In genomic region chr4:20408596-20408995, GRCh38 we compare ENCODE assay signal across 17 cellular contexts.
A peak's percentile ranks its signal among the peaks of the same experiment; 100 is the strongest.
DNase-seq lines count a peak whose midpoint lies in the region; ATAC-seq, FAIRE-seq and TF ChIP-seq lines count a peak whose summit lies in the region.
"Had no signal": no experiment of that assay in that cellular context is flagged by ENCODE, and none has a peak within 500 bp of the region (broad histone marks: within the 10 kb centered on the region; RNA-seq: fewer than 3 reads in every experiment).

No MANE protein-coding gene starts in this region.

- 50% methylated on average over 3 of the region's 3 CpGs; no CpG with 5 or more reads in 1 of the 2 donors for WGBS in gastroesophageal sphincter (ENCODE audit: low coverage in 1 of 2), 2 donors
- WGBS in small intestine, 3 donors, result 77 to 84% (median 81%) methylated on average over 3 of the region's 3 CpGs

- TF ChIP-seq EP300 in gastroesophageal sphincter (IDR thresholded peaks at IDR 0.05), result no peak

- H3K4me3 Mint-ChIP-seq in activated CD8-positive, alpha-beta T cell treated with anti-CD3 and anti-CD28 coated beads, Interleukin-2, amount 10 ng/mL, durations not matched to agents 7 days and 5 days, result no peak overlapping the region
- H3K4me3 Mint-ChIP-seq in activated CD8-positive, alpha-beta memory T cell treated with anti-CD3 and anti-CD28 coated beads, Interleukin-2, amount 10 ng/mL, durations not matched to agents 7 days and 5 days, result no peak overlapping the region
- H3K4me3 Mint-ChIP-seq: type B pancreatic cell, WTC11 had no signal

- H3K36me3 ChIP-seq in cardiac muscle cell (no peaks in the 10 kb centered on the region), ascending aorta (no peaks in the 10 kb centered on the region), gastroesophageal sphincter (no peaks in the 10 kb centered on the region), small intestine (ENCODE audit: control insufficient read depth in 2 of 2, insufficient read depth in 2 of 2, low read length in 2 of 2) (no peaks in the 10 kb centered on the region)
- H3K36me3 ChIP-seq: esophagus squamous epithelium, pancreas had no signal

- DNase-seq in cardiac muscle cell (ENCODE audit: low read depth in 1 of 2, low spot score in 1 of 2), result no peak
- DNase-seq in Right ventricle myocardium inferior (ENCODE audit: missing footprints), result no peak
- DNase-seq in ascending aorta (ENCODE audit: low spot score in 2 of 2), result no peak
- no peak for DNase-seq in activated CD8-positive, alpha-beta T cell treated with anti-CD3 and anti-CD28 coated beads, Interleukin-2, amount 10 ng/mL, durations not matched to agents 7 days and 5 days
- DNase-seq in activated CD8-positive, alpha-beta memory T cell treated with anti-CD3 and anti-CD28 coated beads, Interleukin-2, amount 10 ng/mL, durations not matched to agents 7 days and 5 days, result no peak
- no peak for DNase-seq in T-helper 9 cell
- DNase-seq in small intestine, result no peak
- DNase-seq: activated effector memory CD4-positive, alpha-beta T cell treated with Interleukin-2 at 50 U/mL for 16 hours; esophagus squamous epithelium; NCI-H1092 treated with DMSO at 0.1 percent for 48 hours; pancreas; RPMI8226 had no signal

- H3K4me1 ChIP-seq in cardiac muscle cell (ENCODE audit: low read depth) (peaks cover 6% of the 10 kb centered on the region), ascending aorta (peaks cover 0 to 5% of the 10 kb centered on the region in 2 donors), gastroesophageal sphincter (peaks cover 0 to 26% (median 0%) of the 10 kb centered on the region in 3 donors), small intestine (ENCODE audit: control insufficient read depth in 2 of 2, insufficient read depth in 1 of 2, low read depth in 1 of 2, low read length in 1 of 2) (no peaks in the 10 kb centered on the region)
- H3K4me1 ChIP-seq: A549, pancreas had no signal

- TF ChIP-seq POLR2A in gastroesophageal sphincter (IDR thresholded peaks at IDR 0.05), result no peak

- no peaks in the 10 kb centered on the region for H3K9me3 Mint-ChIP-seq in activated CD8-positive, alpha-beta T cell treated with anti-CD3 and anti-CD28 coated beads, Interleukin-2, amount 10 ng/mL, durations not matched to agents 7 days and 5 days (ENCODE audit: insufficient read depth)
- H3K9me3 Mint-ChIP-seq in activated CD8-positive, alpha-beta memory T cell treated with anti-CD3 and anti-CD28 coated beads, Interleukin-2, amount 10 ng/mL, durations not matched to agents 7 days and 5 days (ENCODE audit: low read depth), result no peaks in the 10 kb centered on the region
- H3K9me3 Mint-ChIP-seq: type B pancreatic cell, WTC11 had no signal

- H3K36me3 Mint-ChIP-seq in activated CD8-positive, alpha-beta T cell treated with anti-CD3 and anti-CD28 coated beads, Interleukin-2, amount 10 ng/mL, durations not matched to agents 7 days and 5 days (ENCODE audit: low read depth), result no peaks in the 10 kb centered on the region
- H3K36me3 Mint-ChIP-seq in activated CD8-positive, alpha-beta memory T cell treated with anti-CD3 and anti-CD28 coated beads, Interleukin-2, amount 10 ng/mL, durations not matched to agents 7 days and 5 days, result no peaks in the 10 kb centered on the region
- H3K36me3 Mint-ChIP-seq: type B pancreatic cell, WTC11 had no signal

- CTCF ChIA-PET in activated CD8-positive, alpha-beta T cell treated with anti-CD3 and anti-CD28 coated beads, Interleukin-2, amount 10 ng/mL, durations not matched to agents 7 days and 5 days (lab: Charles Lee), result interaction anchor here (0.6 to 2.1 kb wide), 3 partner anchors 8 to 29 kb away, joined by 3 to 8 read pairs (median 4); no protein-coding TSS in a partner anchor
- CTCF ChIA-PET in activated CD8-positive, alpha-beta memory T cell treated with anti-CD3 and anti-CD28 coated beads, Interleukin-2, amount 10 ng/mL, durations not matched to agents 7 days and 5 days (lab: Charles Lee), result interaction anchor here (2.1 kb wide), 1 partner anchor 14 kb away, joined by 4 read pairs; no protein-coding TSS in a partner anchor

- H3K27me3 Mint-ChIP-seq in activated CD8-positive, alpha-beta T cell treated with anti-CD3 and anti-CD28 coated beads, Interleukin-2, amount 10 ng/mL, durations not matched to agents 7 days and 5 days (ENCODE audit: low read depth), result no peaks in the 10 kb centered on the region
- H3K27me3 Mint-ChIP-seq in activated CD8-positive, alpha-beta memory T cell treated with anti-CD3 and anti-CD28 coated beads, Interleukin-2, amount 10 ng/mL, durations not matched to agents 7 days and 5 days, result peaks cover under 1% of the 10 kb centered on the region
- H3K27me3 Mint-ChIP-seq: type B pancreatic cell had no signal

- H3K4me3 ChIP-seq in cardiac muscle cell (no peak overlapping the region), ascending aorta (no peak overlapping the region), gastroesophageal sphincter (no peak overlapping the region), small intestine (ENCODE audit: low read depth in 1 of 2, low read length in 2 of 2) (no peak overlapping the region)
- H3K4me3 ChIP-seq: A549, esophagus squamous epithelium, pancreas, skin epidermis had no signal

- POLR2A ChIA-PET in activated CD8-positive, alpha-beta T cell treated with anti-CD3 and anti-CD28 coated beads, Interleukin-2, amount 10 ng/mL, durations not matched to agents 7 days and 5 days (lab: Charles Lee), result no interaction called here

- intact Hi-C loops in Right ventricle myocardium inferior (cut with DNase I) (no loop called here), ascending aorta (cut with DNase I) (loop anchor here (5.0 kb wide), 1 partner anchor 156 kb away; the partner anchor contains the start of gene SLIT2)

- H3K9me3 ChIP-seq in cardiac muscle cell (ENCODE audit: low read depth) (no peaks in the 10 kb centered on the region), ascending aorta (no peaks in the 10 kb centered on the region), gastroesophageal sphincter (no peaks in the 10 kb centered on the region), small intestine (ENCODE audit: control insufficient read depth, low read depth) (no peaks in the 10 kb centered on the region)
- H3K9me3 ChIP-seq: A549, esophagus squamous epithelium, pancreas had no signal

- H3K27ac ChIP-seq in cardiac muscle cell, result peak overlapping the region; percentile 55
- H3K27ac ChIP-seq in ascending aorta, result peak overlapping the region; percentile 14 to 41
- peak overlapping the region in 1 of 4 donors; percentile 28 for H3K27ac ChIP-seq in gastroesophageal sphincter
- H3K27ac ChIP-seq in small intestine (ENCODE audit: low read depth in 1 of 2, low read length in 1 of 2), result no peak overlapping the region
- H3K27ac ChIP-seq: A549, pancreas, skin epidermis had no signal

- no peak for FAIRE-seq in small intestine (lab: Jason Lieb, UNC)
- FAIRE-seq: A549, pancreas had no signal

- H3K4me1 Mint-ChIP-seq in activated CD8-positive, alpha-beta T cell treated with anti-CD3 and anti-CD28 coated beads, Interleukin-2, amount 10 ng/mL, durations not matched to agents 7 days and 5 days (ENCODE audit: low read depth), result no peaks in the 10 kb centered on the region
- no peaks in the 10 kb centered on the region for H3K4me1 Mint-ChIP-seq in activated CD8-positive, alpha-beta memory T cell treated with anti-CD3 and anti-CD28 coated beads, Interleukin-2, amount 10 ng/mL, durations not matched to agents 7 days and 5 days
- H3K4me1 Mint-ChIP-seq: WTC11 had no signal

- TF ChIP-seq CTCF in cardiac muscle cell (IDR thresholded peaks at IDR 0.05; ENCODE audit: low read depth, low read length), result no peak
- no peak for TF ChIP-seq CTCF in ascending aorta (IDR thresholded peaks at IDR 0.05)
- TF ChIP-seq CTCF in gastroesophageal sphincter (IDR thresholded peaks at IDR 0.05), result no peak

- H3K27me3 ChIP-seq in cardiac muscle cell, result no peaks in the 10 kb centered on the region
- no peaks in the 10 kb centered on the region for H3K27me3 ChIP-seq in ascending aorta
- H3K27me3 ChIP-seq in gastroesophageal sphincter, result no peaks in the 10 kb centered on the region
- no peaks in the 10 kb centered on the region for H3K27me3 ChIP-seq in small intestine (ENCODE audit: control insufficient read depth in 2 of 2, insufficient read depth in 2 of 2, low read length in 2 of 2)
- H3K27me3 ChIP-seq: esophagus squamous epithelium, pancreas had no signal

- no peak overlapping the region for H3K27ac Mint-ChIP-seq in activated CD8-positive, alpha-beta T cell treated with anti-CD3 and anti-CD28 coated beads, Interleukin-2, amount 10 ng/mL, durations not matched to agents 7 days and 5 days
- H3K27ac Mint-ChIP-seq in activated CD8-positive, alpha-beta memory T cell treated with anti-CD3 and anti-CD28 coated beads, Interleukin-2, amount 10 ng/mL, durations not matched to agents 7 days and 5 days, result no peak overlapping the region
- H3K27ac Mint-ChIP-seq: type B pancreatic cell, WTC11 had no signal

- ATAC-seq in Right ventricle myocardium inferior (no peak), gastroesophageal sphincter (peak; percentile 28)
- ATAC-seq in activated CD8-positive, alpha-beta T cell treated with anti-CD3 and anti-CD28 coated beads, Interleukin-2, amount 10 ng/mL, durations not matched to agents 7 days and 5 days, result no peak
- ATAC-seq in activated CD8-positive, alpha-beta memory T cell treated with anti-CD3 and anti-CD28 coated beads, Interleukin-2, amount 10 ng/mL, durations not matched to agents 7 days and 5 days, result no peak
- ATAC-seq: A549, WTC11 had no signal

Comparison
In these comparisons a context has a peak if more than half of its experiments do, and no peak if none do; other contexts are left out.
1. H3K27ac ChIP-seq: peak in cardiac muscle cell (single experiment) and ascending aorta (2 of 2); none in small intestine (0 of 2).